1 cellular context compared by ENCODE assay signal in genomic region chr3:172317481-172317880, GRCh38.
TF ChIP-seq lines count a peak whose summit lies in the region.

No MANE protein-coding gene starts in this region.

TF ChIP-seq in IMR-90, 13 proteins besides CTCF, POLR2A, EP300 and RAD21 (continued from another document):
- TF ChIP-seq ELK1 (IDR thresholded peaks at IDR 0.05; ENCODE audit: borderline replicate concordance, low read depth, low read length) (no peak), NFE2L2 (IDR thresholded peaks at IDR 0.05; ENCODE audit: low read depth, low read length) (no peak)
TF ChIP-seq in IMR-90: peak in this region for 0.
